37 cellular contexts compared by ENCODE assay signal in genomic region chr1:167345386-167345733, GRCh38.
DNase-seq lines count a peak whose midpoint lies in the region; FAIRE-seq and TF ChIP-seq lines count a peak whose summit lies in the region.
"Had no signal": no experiment of that assay in that cellular context is flagged by ENCODE, and none has a peak within 500 bp of the region (broad histone marks: within the 10 kb centered on the region; RNA-seq: fewer than 3 reads in every experiment).

No MANE protein-coding gene starts in this region.

- H3K36me3 Mint-ChIP-seq in activated CD4-positive, alpha-beta memory T cell treated with anti-CD3 and anti-CD28 coated beads for 36 hours = no peaks in the 10 kb centered on the region
- no peaks in the 10 kb centered on the region for H3K36me3 Mint-ChIP-seq in activated CD4-positive, alpha-beta T cell treated with anti-CD3 and anti-CD28 coated beads, Interleukin-2, amount 10 ng/mL, durations not matched to agents 7 days and 5 days (ENCODE audit: low read depth)

- H3K4me3 Mint-ChIP-seq in activated CD4-positive, alpha-beta memory T cell treated with anti-CD3 and anti-CD28 coated beads for 36 hours = no peak overlapping the region
- no peak overlapping the region for H3K4me3 Mint-ChIP-seq in activated CD4-positive, alpha-beta T cell treated with anti-CD3 and anti-CD28 coated beads, Interleukin-2, amount 10 ng/mL, durations not matched to agents 7 days and 5 days
- H3K4me3 Mint-ChIP-seq: activated CD8-positive, alpha-beta T cell treated with anti-CD3 and anti-CD28 coated beads for 36 hours; CD4-positive, alpha-beta memory T cell; naive thymus-derived CD4-positive, alpha-beta T cell had no signal

- H3K36me3 ChIP-seq in ACC112 (ENCODE audit: insufficient read depth, low read length) = no peaks in the 10 kb centered on the region
- H3K36me3 ChIP-seq: HAP-1, heart left ventricle, Peyer's patch, prostate gland had no signal

- no peak overlapping the region for H3K27ac ChIP-seq in ACC112 (ENCODE audit: low read depth, low read length)
- H3K27ac ChIP-seq in VCaP = peak overlapping the region; percentile 30; the same call in 1 of the 2 replicates
- H3K27ac ChIP-seq: A549, heart left ventricle, Peyer's patch, prostate gland, tibial artery had no signal

- no peaks in the 10 kb centered on the region for H3K9me3 Mint-ChIP-seq in activated CD4-positive, alpha-beta memory T cell treated with anti-CD3 and anti-CD28 coated beads for 36 hours
- no peaks in the 10 kb centered on the region for H3K9me3 Mint-ChIP-seq in activated CD4-positive, alpha-beta T cell treated with anti-CD3 and anti-CD28 coated beads, Interleukin-2, amount 10 ng/mL, durations not matched to agents 7 days and 5 days
- H3K9me3 Mint-ChIP-seq: activated CD8-positive, alpha-beta T cell treated with anti-CD3 and anti-CD28 coated beads for 36 hours had no signal

- CTCF ChIA-PET in activated CD4-positive, alpha-beta memory T cell treated with anti-CD3 and anti-CD28 coated beads for 36 hours (lab: Charles Lee) = no interaction called here
- CTCF ChIA-PET in activated CD4-positive, alpha-beta T cell treated with anti-CD3 and anti-CD28 coated beads, Interleukin-2, amount 10 ng/mL, durations not matched to agents 7 days and 5 days (lab: Charles Lee) = no interaction called here

- H3K4me3 ChIP-seq in ACC112 (ENCODE audit: low read depth, low read length) = no peak overlapping the region
- H3K4me3 ChIP-seq in fibroblast of pulmonary artery (replicated peaks; ENCODE audit: low read depth, low read length) = no peak overlapping the region
- H3K4me3 ChIP-seq: A549, GM12878, HAP-1, heart left ventricle, Peyer's patch, prostate gland, tibial artery had no signal

- TF ChIP-seq POLR2A in H54 (IDR thresholded peaks at IDR 0.05; ENCODE audit: low read depth, low read length) = no peak

- DNase-seq in H54 (ENCODE audit: insufficient read length, low spot score) (no peak), fibroblast of pulmonary artery (ENCODE audit: low read depth) (peak; percentile 5), SHP77 (lab: John Stamatoyannopoulos, UW) (no peak)
- no peak for DNase-seq in activated CD4-positive, alpha-beta memory T cell treated with anti-CD3 and anti-CD28 coated beads for 36 hours
- no peak for DNase-seq in activated CD4-positive, alpha-beta T cell treated with anti-CD3 and anti-CD28 coated beads, Interleukin-2, amount 10 ng/mL, durations not matched to agents 7 days and 5 days
- DNase-seq in NK-92 treated with Interleukin-12 subunit alpha and Interleukin-12 subunit beta, amount 100 ng/mL, for 24 hours (lab: John Stamatoyannopoulos, UW) = no peak
- DNase-seq: activated CD4-positive, alpha-beta T cell treated with anti-CD3 and anti-CD28 coated beads for 1 hour; activated CD8-positive, alpha-beta memory T cell treated with anti-CD3 and anti-CD28 coated beads, Interleukin-2, amount 50 U/mL, for 48 hours; activated CD8-positive, alpha-beta T cell treated with anti-CD3 and anti-CD28 coated beads for 36 hours; activated naive CD4-positive, alpha-beta T cell treated with anti-CD3 and anti-CD28 coated beads, Interleukin-2, amount 50 U/mL, for 16 hours; AML-193; amniotic stem cell; CD4-positive, alpha-beta memory T cell; DMS 273 treated with DMSO at 0.1 percent for 48 hours; effector memory CD4-positive, alpha-beta T cell; erythroblast; heart left ventricle; midbrain; naive thymus-derived CD4-positive, alpha-beta T cell; NCI-H1105; NCI-H187 treated with DMSO at 0.1 percent for 48 hours; NCI-H2171; NCI-H510A; nucleus accumbens; Peyer's patch; SHP77 treated with DMSO at 0.1 percent for 48 hours; stimulated activated CD4-positive, alpha-beta T cell treated with anti-CD3 and anti-CD28 coated beads, Interleukin-12 subunit alpha, Interleukin-12 subunit beta, amount 100 ng/mL, for 4 hours; stimulated activated CD4-positive, alpha-beta T cell treated with anti-CD3 and anti-CD28 coated beads, Interleukin-2, amount 100 ng/mL, for 48 hours; T-helper 2 cell; tibial artery had no signal

- H3K27ac Mint-ChIP-seq in activated CD4-positive, alpha-beta memory T cell treated with anti-CD3 and anti-CD28 coated beads for 36 hours = no peak overlapping the region
- H3K27ac Mint-ChIP-seq in activated CD4-positive, alpha-beta T cell treated with anti-CD3 and anti-CD28 coated beads, Interleukin-2, amount 10 ng/mL, durations not matched to agents 7 days and 5 days = no peak overlapping the region
- H3K27ac Mint-ChIP-seq: activated CD8-positive, alpha-beta T cell treated with anti-CD3 and anti-CD28 coated beads for 36 hours; naive thymus-derived CD4-positive, alpha-beta T cell had no signal

- H3K27me3 Mint-ChIP-seq in activated CD4-positive, alpha-beta memory T cell treated with anti-CD3 and anti-CD28 coated beads for 36 hours = no peaks in the 10 kb centered on the region
- H3K27me3 Mint-ChIP-seq in activated CD4-positive, alpha-beta T cell treated with anti-CD3 and anti-CD28 coated beads, Interleukin-2, amount 10 ng/mL, durations not matched to agents 7 days and 5 days = no peaks in the 10 kb centered on the region
- H3K27me3 Mint-ChIP-seq: activated CD8-positive, alpha-beta T cell treated with anti-CD3 and anti-CD28 coated beads for 36 hours; CD4-positive, alpha-beta memory T cell; naive thymus-derived CD4-positive, alpha-beta T cell had no signal

- no peaks in the 10 kb centered on the region for H3K27me3 ChIP-seq in ACC112 (ENCODE audit: insufficient read depth, low read length)
- H3K27me3 ChIP-seq: heart left ventricle, Peyer's patch, tibial artery had no signal

- FAIRE-seq in H54 (lab: Jason Lieb, UNC) = peak; percentile 75
- FAIRE-seq: A549, colon, GM12878 had no signal

- H3K4me1 Mint-ChIP-seq in activated CD4-positive, alpha-beta memory T cell treated with anti-CD3 and anti-CD28 coated beads for 36 hours (ENCODE audit: low read depth) = peaks cover 4% of the 10 kb centered on the region
- H3K4me1 Mint-ChIP-seq in activated CD4-positive, alpha-beta T cell treated with anti-CD3 and anti-CD28 coated beads, Interleukin-2, amount 10 ng/mL, durations not matched to agents 7 days and 5 days = peaks cover 2% of the 10 kb centered on the region

- no peak for TF ChIP-seq CTCF in VCaP (conservative IDR thresholded peaks at IDR 0.05)
- TF ChIP-seq CTCF in fibroblast of pulmonary artery (IDR thresholded peaks at IDR 0.05; ENCODE audit: low read length, missing control alignments) = no peak

- H2AFZ ChIP-seq in ACC112 (ENCODE audit: low read length, unreplicated experiment) = peak overlapping the region; percentile 23

- no peaks in the 10 kb centered on the region for H3K79me2 ChIP-seq in ACC112 (ENCODE audit: control insufficient read depth, insufficient read depth, low read length, unreplicated experiment)

- POLR2A ChIA-PET in activated CD4-positive, alpha-beta memory T cell treated with anti-CD3 and anti-CD28 coated beads for 36 hours (lab: Charles Lee) = no interaction called here
- POLR2A ChIA-PET in activated CD4-positive, alpha-beta T cell treated with anti-CD3 and anti-CD28 coated beads, Interleukin-2, amount 10 ng/mL, durations not matched to agents 7 days and 5 days (lab: Charles Lee) = no interaction called here

- intact Hi-C loops in activated CD4-positive, alpha-beta memory T cell treated with anti-CD3 and anti-CD28 coated beads for 36 hours (cut with micrococcal nuclease) = no loop called here

- peaks cover 3% of the 10 kb centered on the region for H3K4me1 ChIP-seq in ACC112 (ENCODE audit: control insufficient read depth, insufficient read depth, low read length, unreplicated experiment)
- H3K4me1 ChIP-seq: A549, HAP-1, Peyer's patch, prostate gland, tibial artery had no signal
